Comparison of ENCODE assay signal across 8 cellular contexts in genomic region chr20:47357296-47358051, GRCh38. TPM values are rescaled to one million over a fixed set of nuclear protein-coding genes. Genes with fewer than 3 reads are reported as not detected.
DNase-seq lines count a peak whose midpoint lies in the region; ATAC-seq and TF ChIP-seq lines count a peak whose summit lies in the region.

No MANE protein-coding gene starts in this region.

- peaks cover 25% of the 10 kb centered on the region for H3K36me3 ChIP-seq in RWPE2 (ENCODE audit: low read depth)
- H3K36me3 ChIP-seq in suprapubic skin = no peaks in the 10 kb centered on the region

- H3K4me3 ChIP-seq in RWPE2 (ENCODE audit: severe bottlenecking) = no peak overlapping the region
- peak overlapping the region; percentile 11 for H3K4me3 ChIP-seq in suprapubic skin

- H3K27ac ChIP-seq in RWPE2 (ENCODE audit: poor library complexity, severe bottlenecking) (peak overlapping the region; percentile 99), suprapubic skin (peak overlapping the region; percentile 99)

- DNase-seq in COLO668 (lab: John Stamatoyannopoulos, UW; ENCODE audit: unreplicated experiment) = peak; percentile 95
- peak; percentile 79 for DNase-seq in KG1 (lab: John Stamatoyannopoulos, UW)
- DNase-seq in RWPE2 (ENCODE audit: low spot score) = peak; percentile 95
- peak in 3 of 4 experiments; percentile 15 to 59 (median 44) for DNase-seq in activated naive CD4-positive, alpha-beta T cell (lab: John Stamatoyannopoulos, UW)
- peak; percentile 91 for DNase-seq in globus pallidus (ENCODE audit: low spot score)
- peak; percentile 51 for DNase-seq in omental fat pad (ENCODE audit: low spot score)
- peak; percentile 92 to 95 for DNase-seq in suprapubic skin (ENCODE audit: low spot score in 2 of 2)

- H3K4me1 ChIP-seq in RWPE2 (ENCODE audit: insufficient read depth, poor library complexity, severe bottlenecking) = peaks cover 86% of the 10 kb centered on the region
- peaks cover 98% of the 10 kb centered on the region for H3K4me1 ChIP-seq in suprapubic skin

- 9% methylated on average over 25 of the region's 30 CpGs for WGBS in suprapubic skin

- H3K27me3 ChIP-seq in RWPE2 (ENCODE audit: insufficient read depth, poor library complexity, severe bottlenecking) (no peaks in the 10 kb centered on the region), suprapubic skin (no peaks in the 10 kb centered on the region)

- peak; percentile 46 for ATAC-seq in GM21390 (IDR thresholded peaks at IDR 0.05; ENCODE audit: unreplicated experiment)
- peak; percentile 2; the same call in 2 of the 3 replicates for ATAC-seq in RWPE2 (ENCODE audit: low read depth)
- peak; percentile 29 for ATAC-seq in omental fat pad (ENCODE audit: low FRiP score)

- peak in 1 of 2 donors; percentile 48 for TF ChIP-seq POLR2A in suprapubic skin (IDR thresholded peaks at IDR 0.05)

- H3K9me3 ChIP-seq in RWPE2 (ENCODE audit: severe bottlenecking) (no peaks in the 10 kb centered on the region), suprapubic skin (no peaks in the 10 kb centered on the region)

- TF ChIP-seq CTCF in RWPE2 (IDR thresholded peaks at IDR 0.05; ENCODE audit: poor library complexity, severe bottlenecking) = no peak
- no peak for TF ChIP-seq CTCF in omental fat pad (IDR thresholded peaks at IDR 0.05)
- no peak for TF ChIP-seq CTCF in suprapubic skin (IDR thresholded peaks at IDR 0.05)

- no peak for TF ChIP-seq EP300 in suprapubic skin (IDR thresholded peaks at IDR 0.05)

RNA-seq across cellular contexts. Expression of gene ZMYND8, which starts 1.0 kb away (rescaled TPM):
- total RNA-seq in omental fat pad = 10 to 100 TPM; 22.7 to 44.5 (median 28.6) TPM
- 100 to 1,000 TPM in 1 of 4 donors, 10 to 100 TPM in 3; 48.5 to 169 (median 54.1) TPM for total RNA-seq in suprapubic skin

Comparison
In these comparisons a context has a peak if more than half of its experiments do, and no peak if none do; other contexts are left out.
1. DNase-seq: peak in every context shown above with its lines; median percentile 95 in COLO668; 95 in RWPE2; 94 in suprapubic skin; 91 in globus pallidus; 79 in KG1; 51 in omental fat pad; 44 in activated naive CD4-positive, alpha-beta T cell.